8 cellular contexts compared by ENCODE assay signal in genomic region chr2:216222650-216223352, GRCh38.
DNase-seq lines count a peak whose midpoint lies in the region; ATAC-seq and TF ChIP-seq lines count a peak whose summit lies in the region.

No MANE protein-coding gene starts in this region.

- H3K4me1 Mint-ChIP-seq in T-helper 17 cell (peaks cover 18% of the 10 kb centered on the region), nephron progenitor cell (peaks cover 9% of the 10 kb centered on the region)

- H3K27ac Mint-ChIP-seq in T-helper 17 cell (peak overlapping the region; percentile 4), nephron progenitor cell (no peak overlapping the region)

- H3K9me3 ChIP-seq in T-helper 17 cell (ENCODE audit: control insufficient read depth, low read length, poor library complexity, severe bottlenecking) = no peaks in the 10 kb centered on the region

- H3K36me3 Mint-ChIP-seq in T-helper 17 cell (ENCODE audit: low read depth) (peaks cover 4% of the 10 kb centered on the region), nephron progenitor cell (ENCODE audit: low read depth) (no peaks in the 10 kb centered on the region)

- H3K27me3 Mint-ChIP-seq in T-helper 17 cell (no peaks in the 10 kb centered on the region), nephron progenitor cell (ENCODE audit: low read depth, poor library complexity) (peaks cover 11% of the 10 kb centered on the region)

- H3K9me3 Mint-ChIP-seq in nephron progenitor cell = no peaks in the 10 kb centered on the region

- H3K4me3 Mint-ChIP-seq in T-helper 17 cell = no peak overlapping the region
- H3K4me3 Mint-ChIP-seq in nephron progenitor cell = no peak overlapping the region

- DNase-seq in AG10803 (ENCODE audit: low read depth) (peak; percentile 41), T-helper 17 cell (no peak), nephron progenitor cell (no peak), iPS-NIHi7 (ENCODE audit: extremely low spot score) (no peak), ureter (ENCODE audit: low spot score) (no peak)
- no peak for DNase-seq in effector CD8-positive, alpha-beta T cell (lab: John Stamatoyannopoulos, UW)

- TF ChIP-seq CTCF in AG10803 (conservative IDR thresholded peaks at IDR 0.05; ENCODE audit: low read length) = peak; percentile 58
- peak; percentile 11 for TF ChIP-seq CTCF in nephron progenitor cell (IDR thresholded peaks at IDR 0.05)

- ATAC-seq in GM18858 (IDR thresholded peaks at IDR 0.05; ENCODE audit: unreplicated experiment) = peak; percentile 48
- peak; percentile 58 for ATAC-seq in HG02973 (IDR thresholded peaks at IDR 0.05; ENCODE audit: unreplicated experiment)
- ATAC-seq in T-helper 17 cell = peak; percentile 66

- H3K4me3 ChIP-seq in AG10803 (ENCODE audit: low read length) = no peak overlapping the region
